In the genomic region with DNA sequence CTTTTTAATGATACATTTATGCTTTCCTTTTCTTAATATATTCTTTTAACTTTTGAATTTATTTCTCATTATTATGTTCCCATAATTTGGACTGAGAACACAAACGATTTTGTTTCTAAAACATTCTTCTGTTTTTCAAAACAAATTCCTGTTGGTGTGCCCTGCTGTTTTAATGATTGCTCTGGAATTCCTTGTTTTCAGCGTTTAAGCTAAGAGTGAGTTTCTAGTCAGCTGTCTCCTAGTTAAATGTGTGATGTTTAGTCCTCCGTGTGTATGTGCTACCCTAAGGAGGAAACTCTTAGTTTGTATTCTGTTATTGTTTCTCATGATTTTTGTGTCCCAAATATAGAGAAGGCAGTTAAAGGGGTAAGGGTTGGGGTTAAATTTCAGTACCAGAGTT, we compare ENCODE assay signal across 21 cellular contexts.
"Had no signal": no experiment of that assay in that cellular context is flagged by ENCODE, and none has a peak within 500 bp of the region (broad histone marks: within the 10 kb centered on the region; RNA-seq: fewer than 3 reads in every experiment).

No MANE protein-coding gene starts in this region.

- H3K36me3 Mint-ChIP-seq: activated naive CD4-positive, alpha-beta T cell treated with anti-CD3 and anti-CD28 coated beads, Interleukin-2, amount 50 U/mL, for 24 hours had no signal

- H3K4me1 Mint-ChIP-seq: activated naive CD4-positive, alpha-beta T cell treated with anti-CD3 and anti-CD28 coated beads, Interleukin-2, amount 50 U/mL, for 24 hours had no signal

- DNase-seq: activated CD4-positive, alpha-beta T cell treated with anti-CD3 and anti-CD28 coated beads for 48 hours; activated CD4-positive, alpha-beta T cell treated with anti-CD3 and anti-CD28 coated beads, Interleukin-2, amount 50 U/mL, for 4 hours; activated CD4-positive, CD25-positive, alpha-beta regulatory T cell treated with anti-CD3 and anti-CD28 coated beads, Interleukin-2, amount 50 U/mL, for 72 hours; activated CD8-positive, alpha-beta memory T cell treated with anti-CD3 and anti-CD28 coated beads, Interleukin-2, amount 50 U/mL, for 48 hours; activated CD8-positive, alpha-beta T cell treated with anti-CD3 and anti-CD28 coated beads, Interleukin-2, amount 10 ng/mL, durations not matched to agents 7 days and 5 days; activated T-cell treated with anti-CD3 and anti-CD28 coated beads, Interleukin-2, amount 50 U/mL, for 1 hour; aorta; caudate nucleus; MG63; MV-4-11; NCI-H1092 treated with DMSO at 0.1 percent for 48 hours; NCI-H1417 treated with DMSO at 0.1 percent for 48 hours; NCI-H1694; NCI-H2029 treated with DMSO at 0.1 percent for 48 hours; NCI-H510A treated with DMSO at 0.1 percent for 48 hours; NCI-H69; PC-3; SHP77 treated with DMSO at 0.1 percent for 48 hours had no signal

- H3K27ac Mint-ChIP-seq: activated CD8-positive, alpha-beta T cell treated with anti-CD3 and anti-CD28 coated beads, Interleukin-2, amount 10 ng/mL, durations not matched to agents 7 days and 5 days; activated naive CD4-positive, alpha-beta T cell treated with anti-CD3 and anti-CD28 coated beads, Interleukin-2, amount 50 U/mL, for 24 hours; T-helper 1 cell treated with Interleukin-12 subunit alpha and Interleukin-12 subunit beta and Interleukin-4 antibody, amounts not matched to agents 30 μg/mL and 1 μg/mL, for 36 hours had no signal

- H3K27ac ChIP-seq: breast epithelium had no signal

- H3K36me3 ChIP-seq: breast epithelium, MG63 had no signal

- H3K4me3 ChIP-seq: breast epithelium, MG63 had no signal

- H3K27me3 ChIP-seq: breast epithelium, MG63 had no signal

- H3K4me3 Mint-ChIP-seq: activated CD8-positive, alpha-beta T cell treated with anti-CD3 and anti-CD28 coated beads, Interleukin-2, amount 10 ng/mL, durations not matched to agents 7 days and 5 days; activated naive CD4-positive, alpha-beta T cell treated with anti-CD3 and anti-CD28 coated beads, Interleukin-2, amount 50 U/mL, for 24 hours; T-helper 1 cell treated with Interleukin-12 subunit alpha and Interleukin-12 subunit beta and Interleukin-4 antibody, amounts not matched to agents 30 μg/mL and 1 μg/mL, for 36 hours had no signal

- H3K4me1 ChIP-seq: breast epithelium had no signal

- H3K27me3 Mint-ChIP-seq: activated naive CD4-positive, alpha-beta T cell treated with anti-CD3 and anti-CD28 coated beads, Interleukin-2, amount 50 U/mL, for 24 hours had no signal

- H3K9me3 Mint-ChIP-seq: activated naive CD4-positive, alpha-beta T cell treated with anti-CD3 and anti-CD28 coated beads, Interleukin-2, amount 50 U/mL, for 24 hours; T-helper 1 cell treated with Interleukin-12 subunit alpha and Interleukin-12 subunit beta and Interleukin-4 antibody, amounts not matched to agents 30 μg/mL and 1 μg/mL, for 36 hours had no signal

- H3K9me3 ChIP-seq: breast epithelium, MG63 had no signal

- ATAC-seq: activated CD8-positive, alpha-beta T cell treated with anti-CD3 and anti-CD28 coated beads, Interleukin-2, amount 10 ng/mL, durations not matched to agents 7 days and 5 days; PC-3 had no signal
